22 cellular contexts compared by ENCODE assay signal in genomic region chr14:90139199-90139598, GRCh38.
"Had no signal": no experiment of that assay in that cellular context is flagged by ENCODE, and none has a peak within 500 bp of the region (broad histone marks: within the 10 kb centered on the region; RNA-seq: fewer than 3 reads in every experiment).

No MANE protein-coding gene starts in this region.

- DNase-seq: Kasumi-1, MM.1S, NCI-H1092 treated with DMSO at 0.1 percent for 48 hours, NCI-H1436, NCI-H187, NCI-H2029, NCI-H2081 treated with DMSO at 0.1 percent for 48 hours, NCI-H2171, NCI-H226, NCI-H446, NCI-H510A, NCI-H524 treated with DMSO at 0.1 percent for 48 hours, NCI-H774, SHP77, T-helper 1 cell, T-helper 17 cell had no signal

- H3K4me1 Mint-ChIP-seq: IgD-negative memory B cell, T-helper 17 cell had no signal

- H3K4me2 ChIP-seq: KMS-11 had no signal

- H3K4me3 ChIP-seq: K562 had no signal

- ATAC-seq: HepG2, K562, SK-N-SH treated with all-trans-retinoic acid at 6 μM for 48 hours, T-helper 17 cell had no signal

- H3K9ac ChIP-seq: KMS-11 had no signal

- H3K27ac ChIP-seq: KMS-11, RWPE1 had no signal

- H3K4me3 Mint-ChIP-seq: IgD-negative memory B cell, T-helper 17 cell had no signal

- H3K36me3 Mint-ChIP-seq: IgD-negative memory B cell had no signal

- H3K27ac Mint-ChIP-seq: IgD-negative memory B cell, T-helper 17 cell had no signal
